In the genomic region with DNA sequence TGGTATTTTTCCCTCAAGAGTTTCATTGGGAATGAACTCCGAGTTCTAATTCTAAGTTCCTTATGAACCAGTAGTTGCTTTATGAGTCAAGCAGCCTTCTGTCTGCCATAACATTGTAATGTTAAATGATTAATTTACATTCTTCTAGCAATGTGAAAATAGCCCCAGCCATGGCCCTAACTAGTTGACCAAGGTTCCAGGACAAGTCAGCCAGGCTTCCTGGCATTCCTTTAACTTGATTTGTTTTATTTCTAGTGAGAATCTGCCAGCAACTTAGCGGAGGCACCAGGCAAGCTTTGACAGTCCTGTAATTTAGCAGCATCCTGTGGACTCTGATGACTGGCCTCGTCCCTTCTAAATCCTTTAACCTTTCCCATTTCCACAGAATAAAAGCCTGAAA, we compare ENCODE assay signal across 17 cellular contexts.
"Had no signal": no experiment of that assay in that cellular context is flagged by ENCODE, and none has a peak within 500 bp of the region (broad histone marks: within the 10 kb centered on the region; RNA-seq: fewer than 3 reads in every experiment).

No MANE protein-coding gene starts in this region.

- H3K4me1 ChIP-seq: gastrocnemius medialis, heart right ventricle, right atrium auricular region, tibial nerve, uterus had no signal

- FAIRE-seq: bronchial epithelial cell had no signal

- H3K4me3 Mint-ChIP-seq: activated T-helper 17 cell treated with anti-CD3 and anti-CD28 coated beads, Interleukin-2, amount 50 U/mL, for 72 hours; dendritic cell treated with granulocyte-macrophage colony-stimulating factor and Interleukin-4, amounts not matched to agents 40 ng/mL and 50 ng/mL, for 4 days; natural killer cell treated with Interleukin-12 subunit alpha and Interleukin-12 subunit beta and Interleukin-15 and Interleukin-18, amount 100 ng/mL, for 72 hours had no signal

- DNase-seq: activated CD4-positive, alpha-beta T cell treated with anti-CD3 and anti-CD28 coated beads for 1 hour; activated CD4-positive, alpha-beta T cell treated with anti-CD3 and anti-CD28 coated beads, Interleukin-2, amount 50 U/mL, for 4 hours; activated naive CD4-positive, alpha-beta T cell treated with Interleukin-2 at 50 U/mL for 16 hours; aorta; gastrocnemius medialis; heart right ventricle; stimulated activated CD4-positive, alpha-beta T cell treated with anti-CD3 and anti-CD28 coated beads, Interleukin-15, amount 100 ng/mL, for 24 hours; stimulated activated CD4-positive, alpha-beta T cell treated with anti-CD3 and anti-CD28 coated beads, Interleukin-4, amount 100 ng/mL, for 1 hour; stimulated activated naive CD4-positive, alpha-beta T cell; uterus had no signal

- H3K36me3 Mint-ChIP-seq: natural killer cell treated with Interleukin-12 subunit alpha and Interleukin-12 subunit beta and Interleukin-15 and Interleukin-18, amount 100 ng/mL, for 72 hours had no signal

- H3K36me3 ChIP-seq: gastrocnemius medialis, heart right ventricle, right atrium auricular region, tibial nerve, uterus had no signal

- ATAC-seq: activated T-helper 17 cell treated with anti-CD3 and anti-CD28 coated beads, Interleukin-2, amount 50 U/mL, for 72 hours; gastrocnemius medialis; heart right ventricle; natural killer cell treated with Interleukin-12 subunit alpha and Interleukin-12 subunit beta and Interleukin-15 and Interleukin-18, amount 100 ng/mL, for 72 hours had no signal

- H3K4me3 ChIP-seq: gastrocnemius medialis, heart right ventricle, right atrium auricular region, tibial nerve, uterus had no signal

- H3K27me3 ChIP-seq: gastrocnemius medialis, right atrium auricular region, tibial nerve, uterus had no signal

- H3K9me3 Mint-ChIP-seq: dendritic cell treated with granulocyte-macrophage colony-stimulating factor and Interleukin-4, amounts not matched to agents 40 ng/mL and 50 ng/mL, for 4 days; natural killer cell treated with Interleukin-12 subunit alpha and Interleukin-12 subunit beta and Interleukin-15 and Interleukin-18, amount 100 ng/mL, for 72 hours had no signal

- H3K27me3 Mint-ChIP-seq: dendritic cell treated with granulocyte-macrophage colony-stimulating factor and Interleukin-4, amounts not matched to agents 40 ng/mL and 50 ng/mL, for 4 days had no signal

- H3K27ac Mint-ChIP-seq: activated T-helper 17 cell treated with anti-CD3 and anti-CD28 coated beads, Interleukin-2, amount 50 U/mL, for 72 hours; dendritic cell treated with granulocyte-macrophage colony-stimulating factor and Interleukin-4, amounts not matched to agents 40 ng/mL and 50 ng/mL, for 4 days; natural killer cell treated with Interleukin-12 subunit alpha and Interleukin-12 subunit beta and Interleukin-15 and Interleukin-18, amount 100 ng/mL, for 72 hours had no signal

- H3K9me3 ChIP-seq: gastrocnemius medialis, tibial nerve, uterus had no signal

- H3K4me1 Mint-ChIP-seq: activated T-helper 17 cell treated with anti-CD3 and anti-CD28 coated beads, Interleukin-2, amount 50 U/mL, for 72 hours had no signal

- H3K27ac ChIP-seq: epithelial cell of prostate, gastrocnemius medialis, heart right ventricle, right atrium auricular region, tibial nerve, uterus had no signal
